Comparison of ENCODE assay signal across 14 cellular contexts in genomic region chr16:913817-914440, GRCh38.
"Had no signal": no experiment of that assay in that cellular context is flagged by ENCODE, and none has a peak within 500 bp of the region (broad histone marks: within the 10 kb centered on the region; RNA-seq: fewer than 3 reads in every experiment).

No MANE protein-coding gene starts in this region.

- H3K9me3 ChIP-seq: colonic mucosa, heart left ventricle, sigmoid colon, thoracic aorta had no signal

- H3K36me3 ChIP-seq: colonic mucosa had no signal

- H3K4me3 ChIP-seq: colonic mucosa, heart left ventricle, sigmoid colon, skin epidermis, thoracic aorta had no signal

- H3K27ac ChIP-seq: colonic mucosa, heart left ventricle, skin epidermis, thoracic aorta had no signal

- H3K27me3 ChIP-seq: colonic mucosa, heart left ventricle, sigmoid colon had no signal

- H3K4me1 ChIP-seq: colonic mucosa, heart left ventricle, sigmoid colon had no signal

- DNase-seq: colonic mucosa; effector CD4-positive, alpha-beta T cell; endodermal cell; foreskin melanocyte; kidney glomerular epithelial cell; natural killer cell; sigmoid colon; stimulated activated CD4-positive, alpha-beta T cell treated with anti-CD3 and anti-CD28 coated beads, Interleukin-2, amount 100 ng/mL, for 24 hours; stimulated activated CD4-positive, alpha-beta T cell treated with anti-CD3 and anti-CD28 coated beads, Interleukin-4, amount 100 ng/mL, for 4 hours; stimulated activated naive CD4-positive, alpha-beta T cell treated with Interleukin-2 at 50 U/mL for 16 hours; trophoblast cell had no signal
